ENCODE assay signal across 18 cellular contexts in the genomic region with DNA sequence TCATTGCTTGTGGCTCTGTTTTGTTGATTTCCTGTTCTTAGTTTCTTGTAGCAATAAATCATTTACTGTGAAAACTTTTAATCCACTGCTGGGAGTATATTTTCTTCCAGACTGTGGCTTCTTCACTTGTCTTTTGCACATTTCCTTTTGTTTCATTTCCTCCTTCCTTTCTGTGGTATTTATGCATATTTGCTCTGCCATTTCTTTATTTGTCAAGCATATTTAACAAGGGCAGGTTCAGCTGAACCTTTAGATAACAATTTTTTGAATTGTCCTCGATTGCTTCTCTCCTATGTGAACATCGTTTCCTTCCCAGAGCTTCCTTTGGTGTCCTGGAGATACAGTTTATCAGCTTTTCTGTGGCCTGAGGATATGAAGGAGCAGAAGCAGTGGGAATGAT. TPM values are rescaled to one million over a fixed set of nuclear protein-coding genes. Genes with fewer than 3 reads are reported as not detected.
DNase-seq lines count a peak whose midpoint lies in the region; ATAC-seq and TF ChIP-seq lines count a peak whose summit lies in the region.
"Had no signal": no experiment of that assay in that cellular context is flagged by ENCODE, and none has a peak within 500 bp of the region (broad histone marks: within the 10 kb centered on the region; RNA-seq: fewer than 3 reads in every experiment).

No MANE protein-coding gene starts in this region.

- H3K4me1 ChIP-seq in PC-3 (ENCODE audit: insufficient read depth, low read length), result peaks cover 27% of the 10 kb centered on the region

- H3K27ac ChIP-seq in PC-3 (ENCODE audit: low read length), result peak overlapping the region; percentile 26

- H2AFZ ChIP-seq in PC-3 (ENCODE audit: low read length), result peak overlapping the region; percentile 14
- H2AFZ ChIP-seq: GM23338 had no signal

- no peak overlapping the region for H3K9ac ChIP-seq in PC-3 (ENCODE audit: low read length)

- peaks cover 24% of the 10 kb centered on the region for H3K27me3 Mint-ChIP-seq in type B pancreatic cell

- no peaks in the 10 kb centered on the region for H3K79me2 ChIP-seq in PC-3 (ENCODE audit: low read length)

- H3K36me3 Mint-ChIP-seq in type B pancreatic cell, result peaks cover 18% of the 10 kb centered on the region
- H3K36me3 Mint-ChIP-seq: CD4-positive, CD25-positive, alpha-beta regulatory T cell had no signal

- H3K27me3 ChIP-seq in PC-3 (ENCODE audit: low read length), result 0 out of 2 replicates have a peak, but pooled peaks cover 3% of the 10 kb centered on the region

- POLR2A ChIA-PET in PC-3 (lab: Charles Lee; ENCODE audit: unreplicated experiment), result interaction anchor here (0.7 to 1.0 kb wide), 2 partner anchors 14 to 28 kb away, joined by 4 read pairs; no protein-coding TSS in a partner anchor

- intact Hi-C loops in PC-3 (cut with micrococcal nuclease), result loop anchor here (1.0 to 10.0 kb wide), 5 partner anchors 14 to 90 kb away; no protein-coding TSS in a partner anchor
- intact Hi-C loops in left colon (cut with DNase I, micrococcal nuclease), result no loop called here

- peaks cover 4% of the 10 kb centered on the region for H3K9me3 Mint-ChIP-seq in type B pancreatic cell

- TF ChIP-seq CTCF in PC-3 (conservative IDR thresholded peaks at IDR 0.05; ENCODE audit: low read depth, low read length) (no peak), type B pancreatic cell (conservative IDR thresholded peaks at IDR 0.05) (no peak)

- BruUV-seq in PC-3 (replicated peaks; lab: Mats Ljungman, UMichigan), result no TSS peak

- H3K4me2 ChIP-seq in PC-3 (ENCODE audit: low read length), result peak overlapping the region; percentile 48
- H3K4me2 ChIP-seq: GM23338 had no signal

- CTCF ChIA-PET in PC-3 (lab: Charles Lee), result no interaction called here

- peak overlapping the region; percentile 81 for H3K27ac Mint-ChIP-seq in type B pancreatic cell
- H3K27ac Mint-ChIP-seq: CD4-positive, CD25-positive, alpha-beta regulatory T cell; GM23338 had no signal

- H4K20me1 ChIP-seq in PC-3 (ENCODE audit: low read length), result no peaks in the 10 kb centered on the region

- H3K4me3 ChIP-seq in PC-3 (ENCODE audit: low read length), result peak overlapping the region; percentile 15; the same call in 1 of the 2 replicates
- H3K4me3 ChIP-seq: GM23338 had no signal

- DNase-seq in LoVo (ENCODE audit: low spot score) (peak; percentile 41), PC-3 (peak; percentile 53), left colon (no peak), type B pancreatic cell (ENCODE audit: extremely low spot score, unreplicated experiment) (no peak), EL (no peak), NCI-H345 (lab: John Stamatoyannopoulos, UW) (no peak)
- DNase-seq: Caco-2; CD4-positive, CD25-positive, alpha-beta regulatory T cell; GDM1; HCEC 1CT; NCI-H1436; NCI-H1930; NCI-H226; NCI-H526; Right ventricle myocardium superior had no signal

- H3K4me1 Mint-ChIP-seq in type B pancreatic cell (ENCODE audit: unreplicated experiment), result peaks cover 25% of the 10 kb centered on the region

- H3K36me3 ChIP-seq in PC-3 (ENCODE audit: low read depth, low read length), result no peaks in the 10 kb centered on the region

- ATAC-seq in PC-3 (peak; percentile 71), left colon (peak; percentile 80), HG03439 (IDR thresholded peaks at IDR 0.05; ENCODE audit: unreplicated experiment) (no peak)
- ATAC-seq: GM23338 had no signal

- H3K9me2 ChIP-seq in PC-3 (replicated peaks; ENCODE audit: low read length), result no peaks in the 10 kb centered on the region

- H3K4me3 Mint-ChIP-seq in type B pancreatic cell, result peak overlapping the region; percentile 77
- H3K4me3 Mint-ChIP-seq: CD4-positive, CD25-positive, alpha-beta regulatory T cell; GM23338 had no signal

- no peaks in the 10 kb centered on the region for H3K9me3 ChIP-seq in PC-3 (ENCODE audit: low read length)
- H3K9me3 ChIP-seq: Caco-2 had no signal

- no peaks in the 10 kb centered on the region for H3F3A ChIP-seq in PC-3 (ENCODE audit: low read length, unreplicated experiment)

RNA-seq across cellular contexts. Expression of gene B3GALT5, which starts 3.6 kb away (rescaled TPM):
- total RNA-seq in PC-3 (2014; rRNA removed) (0.58 and 1.5 TPM in 2 replicates), left colon (100 to 1,000 TPM in 1 of 2 donors, 10 to 100 TPM in 1; 95.6 to 115 TPM), type B pancreatic cell (ENCODE audit: low replicate concordance) (14.2 and 27.5 TPM in 2 replicates)
- total RNA-seq: CD4-positive, CD25-positive, alpha-beta regulatory T cell; OCI-LY7 had no signal

Comparison
In these comparisons a context has a peak if more than half of its experiments do, and no peak if none do; other contexts are left out.
1. DNase-seq: peak in LoVo (single experiment) and PC-3 (single experiment); none in left colon (0 of 2), type B pancreatic cell (single experiment), EL (single experiment) and NCI-H345 (single experiment).